ENCODE assay signal across 25 cellular contexts in genomic region chr11:25613899-25614298, GRCh38.
"Had no signal": no experiment of that assay in that cellular context is flagged by ENCODE, and none has a peak within 500 bp of the region (broad histone marks: within the 10 kb centered on the region; RNA-seq: fewer than 3 reads in every experiment).

No MANE protein-coding gene starts in this region.

- H3K36me3 Mint-ChIP-seq: mesothelial cell of epicardium, naive B cell had no signal

- H3K27me3 ChIP-seq: esophagus squamous epithelium, gastrocnemius medialis, heart right ventricle, left lung had no signal

- H3K36me3 ChIP-seq: esophagus squamous epithelium, gastrocnemius medialis, heart right ventricle, left lung, lower lobe of right lung had no signal

- H3K4me3 Mint-ChIP-seq: dendritic cell treated with granulocyte-macrophage colony-stimulating factor and Interleukin-4, amounts not matched to agents 40 ng/mL and 50 ng/mL, for 4 days; effector memory CD8-positive, alpha-beta T cell; endodermal cell; mesothelial cell of epicardium; naive B cell; naive thymus-derived CD8-positive, alpha-beta T cell had no signal

- H3K4me1 ChIP-seq: esophagus squamous epithelium, gastrocnemius medialis, left lung, lower lobe of right lung had no signal

- H3K27ac ChIP-seq: epithelial cell of prostate, esophagus squamous epithelium, gastrocnemius medialis, heart right ventricle, left lung, lower lobe of right lung had no signal

- H3K27me3 Mint-ChIP-seq: dendritic cell treated with granulocyte-macrophage colony-stimulating factor and Interleukin-4, amounts not matched to agents 40 ng/mL and 50 ng/mL, for 4 days; effector memory CD8-positive, alpha-beta T cell; naive B cell; naive thymus-derived CD8-positive, alpha-beta T cell had no signal

- H3K27ac Mint-ChIP-seq: dendritic cell treated with granulocyte-macrophage colony-stimulating factor and Interleukin-4, amounts not matched to agents 40 ng/mL and 50 ng/mL, for 4 days; effector memory CD8-positive, alpha-beta T cell; endodermal cell; mesothelial cell of epicardium; naive B cell; naive thymus-derived CD8-positive, alpha-beta T cell had no signal

- DNase-seq: cortex of kidney; effector CD8-positive, alpha-beta T cell; effector memory CD8-positive, alpha-beta T cell; endodermal cell; erythroblast; esophagus squamous epithelium; foreskin fibroblast; foreskin melanocyte; gastrocnemius medialis; glutamatergic neuron; head of caudate nucleus; heart right ventricle; hippocampal formation; left cardiac atrium; left lung; left ventricle myocardium superior; lower lobe of right lung; mesenchymal stem cell; mucosa of descending colon; naive B cell; naive thymus-derived CD8-positive, alpha-beta T cell had no signal

- H3K4me3 ChIP-seq: esophagus squamous epithelium, gastrocnemius medialis, heart right ventricle, left lung, lower lobe of right lung, mucosa of descending colon had no signal

- ATAC-seq: effector memory CD8-positive, alpha-beta T cell; esophagus mucosa; gastrocnemius medialis; heart right ventricle; left cardiac atrium; left lung; left ventricle myocardium superior; lower lobe of right lung; mucosa of descending colon; naive thymus-derived CD8-positive, alpha-beta T cell had no signal

- H3K4me1 Mint-ChIP-seq: mesothelial cell of epicardium; naive B cell; naive thymus-derived CD8-positive, alpha-beta T cell had no signal
